Comparison of ENCODE assay signal across 10 cellular contexts in genomic region chr12:40271981-40272664, GRCh38. TPM values are rescaled to one million over a fixed set of nuclear protein-coding genes. Genes with fewer than 3 reads are reported as not detected.
"Had no signal": no experiment of that assay in that cellular context is flagged by ENCODE, and none has a peak within 500 bp of the region (broad histone marks: within the 10 kb centered on the region; RNA-seq: fewer than 3 reads in every experiment).

No MANE protein-coding gene starts in this region.

- H3K4me2 ChIP-seq: KMS-11 had no signal

- FAIRE-seq: HepG2 had no signal

- H3K9me3 ChIP-seq: HAP-1 had no signal

- DNase-seq: GM23248, GOT3, H7, HFFc6, KBM-7 had no signal

- H3K4me1 ChIP-seq: HAP-1 had no signal

- ATAC-seq: HCT116, HepG2 had no signal

- H3K4me3 ChIP-seq: GM23248, HAP-1 had no signal

- H3K27ac ChIP-seq: GM23248, HL-60, KMS-11 had no signal

- H3K36me3 ChIP-seq: HAP-1 had no signal

RNA-seq across cellular contexts. Expression of gene LRRK2, which starts 47.3 kb away (rescaled TPM):
- total RNA-seq: HepG2 had no signal
- polyA plus RNA-seq: HepG2 had no signal
